ENCODE assay signal across 1 cellular context in the genomic region with DNA sequence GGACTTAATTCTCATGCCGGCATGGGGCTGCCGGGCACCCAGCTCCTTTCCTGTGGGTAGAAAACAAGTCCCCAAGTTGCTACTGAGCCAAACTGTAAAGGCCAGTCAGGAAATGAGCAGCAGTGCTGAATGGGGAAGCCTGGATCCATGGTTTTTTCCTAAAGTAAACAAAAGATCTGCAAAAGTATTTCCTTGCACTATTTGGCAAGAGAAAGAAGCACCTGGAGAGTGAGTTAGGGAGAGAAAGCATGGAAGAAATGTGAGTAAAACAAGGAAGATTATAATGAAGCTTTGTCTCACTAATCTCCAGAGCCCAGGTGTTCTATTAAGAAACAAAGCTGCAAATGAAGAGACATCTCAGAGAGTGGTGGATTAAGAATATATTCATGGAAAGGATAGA.
A peak's percentile ranks its signal among the peaks of the same experiment; 100 is the strongest.
TF ChIP-seq lines count a peak whose summit lies in the region.

No MANE protein-coding gene starts in this region.

TF ChIP-seq in WTC11, 78 proteins besides CTCF, POLR2A, EP300 and RAD21:
- TF ChIP-seq, protein P1, sequence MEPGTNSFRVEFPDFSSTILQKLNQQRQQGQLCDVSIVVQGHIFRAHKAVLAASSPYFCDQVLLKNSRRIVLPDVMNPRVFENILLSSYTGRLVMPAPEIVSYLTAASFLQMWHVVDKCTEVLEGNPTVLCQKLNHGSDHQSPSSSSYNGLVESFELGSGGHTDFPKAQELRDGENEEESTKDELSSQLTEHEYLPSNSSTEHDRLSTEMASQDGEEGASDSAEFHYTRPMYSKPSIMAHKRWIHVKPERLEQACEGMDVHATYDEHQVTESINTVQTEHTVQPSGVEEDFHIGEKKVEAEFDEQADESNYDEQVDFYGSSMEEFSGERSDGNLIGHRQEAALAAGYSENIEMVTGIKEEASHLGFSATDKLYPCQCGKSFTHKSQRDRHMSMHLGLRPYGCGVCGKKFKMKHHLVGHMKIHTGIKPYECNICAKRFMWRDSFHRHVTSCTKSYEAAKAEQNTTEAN (CRISPR knock-in tag; IDR thresholded peaks at IDR 0.05), result peak; percentile 59; the same call in 1 of the 2 replicates
- peak; percentile 53; the same call in 1 of the 2 replicates for TF ChIP-seq NFE2L1 (CRISPR knock-in tag; IDR thresholded peaks at IDR 0.05)
- no peak for TF ChIP-seq RORB (CRISPR knock-in tag; IDR thresholded peaks at IDR 0.05)
- TF ChIP-seq, protein P2, sequence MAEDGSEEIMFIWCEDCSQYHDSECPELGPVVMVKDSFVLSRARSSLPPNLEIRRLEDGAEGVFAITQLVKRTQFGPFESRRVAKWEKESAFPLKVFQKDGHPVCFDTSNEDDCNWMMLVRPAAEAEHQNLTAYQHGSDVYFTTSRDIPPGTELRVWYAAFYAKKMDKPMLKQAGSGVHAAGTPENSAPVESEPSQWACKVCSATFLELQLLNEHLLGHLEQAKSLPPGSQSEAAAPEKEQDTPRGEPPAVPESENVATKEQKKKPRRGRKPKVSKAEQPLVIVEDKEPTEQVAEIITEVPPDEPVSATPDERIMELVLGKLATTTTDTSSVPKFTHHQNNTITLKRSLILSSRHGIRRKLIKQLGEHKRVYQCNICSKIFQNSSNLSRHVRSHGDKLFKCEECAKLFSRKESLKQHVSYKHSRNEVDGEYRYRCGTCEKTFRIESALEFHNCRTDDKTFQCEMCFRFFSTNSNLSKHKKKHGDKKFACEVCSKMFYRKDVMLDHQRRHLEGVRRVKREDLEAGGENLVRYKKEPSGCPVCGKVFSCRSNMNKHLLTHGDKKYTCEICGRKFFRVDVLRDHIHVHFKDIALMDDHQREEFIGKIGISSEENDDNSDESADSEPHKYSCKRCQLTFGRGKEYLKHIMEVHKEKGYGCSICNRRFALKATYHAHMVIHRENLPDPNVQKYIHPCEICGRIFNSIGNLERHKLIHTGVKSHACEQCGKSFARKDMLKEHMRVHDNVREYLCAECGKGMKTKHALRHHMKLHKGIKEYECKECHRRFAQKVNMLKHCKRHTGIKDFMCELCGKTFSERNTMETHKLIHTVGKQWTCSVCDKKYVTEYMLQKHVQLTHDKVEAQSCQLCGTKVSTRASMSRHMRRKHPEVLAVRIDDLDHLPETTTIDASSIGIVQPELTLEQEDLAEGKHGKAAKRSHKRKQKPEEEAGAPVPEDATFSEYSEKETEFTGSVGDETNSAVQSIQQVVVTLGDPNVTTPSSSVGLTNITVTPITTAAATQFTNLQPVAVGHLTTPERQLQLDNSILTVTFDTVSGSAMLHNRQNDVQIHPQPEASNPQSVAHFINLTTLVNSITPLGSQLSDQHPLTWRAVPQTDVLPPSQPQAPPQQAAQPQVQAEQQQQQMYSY (CRISPR knock-in tag; IDR thresholded peaks at IDR 0.05), result no peak
- no peak for TF ChIP-seq ZNF425 (CRISPR knock-in tag; conservative IDR thresholded peaks at IDR 0.05)
- TF ChIP-seq CREB1 (CRISPR knock-in tag; IDR thresholded peaks at IDR 0.05), result no peak
- no peak for TF ChIP-seq ZNF263 (CRISPR knock-in tag; IDR thresholded peaks at IDR 0.05; ENCODE audit: low read depth)
- TF ChIP-seq ZNF281 (CRISPR knock-in tag; IDR thresholded peaks at IDR 0.05), result no peak
- TF ChIP-seq SMAD4 (CRISPR knock-in tag; IDR thresholded peaks at IDR 0.05), result no peak
- TF ChIP-seq GTF2I (CRISPR knock-in tag; conservative IDR thresholded peaks at IDR 0.05), result no peak
- no peak for TF ChIP-seq ZNF232 (CRISPR knock-in tag; IDR thresholded peaks at IDR 0.05)
- TF ChIP-seq NR3C1 (CRISPR knock-in tag; conservative IDR thresholded peaks at IDR 0.05; ENCODE audit: low read depth), result no peak
- peak; percentile 50; the same call in 1 of the 2 replicates for TF ChIP-seq SP1 (CRISPR knock-in tag; conservative IDR thresholded peaks at IDR 0.05)
- TF ChIP-seq, protein P3, sequence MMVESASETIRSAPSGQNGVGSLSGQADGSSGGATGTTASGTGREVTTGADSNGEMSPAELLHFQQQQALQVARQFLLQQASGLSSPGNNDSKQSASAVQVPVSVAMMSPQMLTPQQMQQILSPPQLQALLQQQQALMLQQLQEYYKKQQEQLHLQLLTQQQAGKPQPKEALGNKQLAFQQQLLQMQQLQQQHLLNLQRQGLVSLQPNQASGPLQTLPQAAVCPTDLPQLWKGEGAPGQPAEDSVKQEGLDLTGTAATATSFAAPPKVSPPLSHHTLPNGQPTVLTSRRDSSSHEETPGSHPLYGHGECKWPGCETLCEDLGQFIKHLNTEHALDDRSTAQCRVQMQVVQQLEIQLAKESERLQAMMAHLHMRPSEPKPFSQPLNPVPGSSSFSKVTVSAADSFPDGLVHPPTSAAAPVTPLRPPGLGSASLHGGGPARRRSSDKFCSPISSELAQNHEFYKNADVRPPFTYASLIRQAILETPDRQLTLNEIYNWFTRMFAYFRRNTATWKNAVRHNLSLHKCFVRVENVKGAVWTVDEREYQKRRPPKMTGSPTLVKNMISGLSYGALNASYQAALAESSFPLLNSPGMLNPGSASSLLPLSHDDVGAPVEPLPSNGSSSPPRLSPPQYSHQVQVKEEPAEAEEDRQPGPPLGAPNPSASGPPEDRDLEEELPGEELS (CRISPR knock-in tag; IDR thresholded peaks at IDR 0.05), result no peak
- TF ChIP-seq CREM (CRISPR knock-in tag; IDR thresholded peaks at IDR 0.05), result no peak
- peak; percentile 63; the same call in 1 of the 2 replicates for TF ChIP-seq ETV6 (CRISPR knock-in tag; IDR thresholded peaks at IDR 0.05)
- peak; percentile 59; the same call in 1 of the 2 replicates for TF ChIP-seq FOXK1 (CRISPR knock-in tag; IDR thresholded peaks at IDR 0.05)
- peak; percentile 17; the same call in 1 of the 2 replicates for TF ChIP-seq ZNF423 (CRISPR knock-in tag; IDR thresholded peaks at IDR 0.05)
- TF ChIP-seq PRRX2 (CRISPR knock-in tag; IDR thresholded peaks at IDR 0.05), result no peak
